In the genomic region with DNA sequence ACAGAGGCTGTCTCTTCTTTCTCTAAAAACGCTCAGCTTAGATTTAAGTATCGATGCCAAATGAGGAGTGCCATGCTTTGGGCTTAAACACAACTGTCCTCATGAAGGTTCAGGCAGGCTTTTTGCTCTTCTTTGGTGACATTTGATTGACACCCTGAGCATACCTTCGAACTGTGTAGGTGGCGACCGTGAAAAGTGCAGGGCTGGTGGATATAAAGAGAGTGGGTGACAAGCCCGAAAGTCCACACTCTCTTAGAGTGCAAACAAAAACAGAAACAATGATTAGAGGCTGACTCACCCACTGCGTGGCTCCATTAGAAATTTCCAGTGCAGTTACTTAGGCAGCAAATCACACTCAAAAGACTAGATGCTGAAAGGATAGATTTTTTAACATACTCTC, we compare ENCODE assay signal across 16 cellular contexts.
DNase-seq lines count a peak whose midpoint lies in the region; ATAC-seq, FAIRE-seq and TF ChIP-seq lines count a peak whose summit lies in the region.
"Had no signal": no experiment of that assay in that cellular context is flagged by ENCODE, and none has a peak within 500 bp of the region (broad histone marks: within the 10 kb centered on the region; RNA-seq: fewer than 3 reads in every experiment).

No MANE protein-coding gene starts in this region.

- H3K9me3 ChIP-seq in mammary epithelial cell (replicated peaks; ENCODE audit: insufficient read depth, low read length) (peaks cover 5% of the 10 kb centered on the region), HepG2 (ENCODE audit: low read length) (no peaks in the 10 kb centered on the region), uterus (no peaks in the 10 kb centered on the region)
- H3K9me3 ChIP-seq: adrenal gland had no signal

- H4K20me1 ChIP-seq in mammary epithelial cell (ENCODE audit: insufficient read depth, low read length) (no peaks in the 10 kb centered on the region), HepG2 (ENCODE audit: insufficient read depth, low read length) (no peaks in the 10 kb centered on the region)

- dilution Hi-C loops in mammary epithelial cell (cut with HindIII; ENCODE audit: low sequenced_read_pairs): no loop called here

- H3K4me1 ChIP-seq in mammary epithelial cell (ENCODE audit: insufficient read depth, low read length) (peaks cover 26% of the 10 kb centered on the region), HepG2 (ENCODE audit: insufficient read depth, low read length) (no peaks in the 10 kb centered on the region), uterus (no peaks in the 10 kb centered on the region)
- H3K4me1 ChIP-seq: adrenal gland, esophagus muscularis mucosa, left ventricle myocardium inferior, parathyroid adenoma had no signal

- 45% methylated on average over 7 of the region's 7 CpGs for WGBS in mammary epithelial cell (ENCODE audit: low coverage, missing lambda C conversion rate)
- WGBS in HepG2 (ENCODE audit: low lambda C conversion rate): 2% methylated on average over 7 of the region's 7 CpGs

- H3K36me3 ChIP-seq in mammary epithelial cell (ENCODE audit: insufficient read depth, low read length) (no peaks in the 10 kb centered on the region), HepG2 (replicated peaks in 1 of 2; ENCODE audit: control insufficient read depth in 1 of 2, insufficient read depth in 2 of 2, low read length in 2 of 2) (no peaks in the 10 kb centered on the region), uterus (no peaks in the 10 kb centered on the region)
- H3K36me3 ChIP-seq: adrenal gland, esophagus muscularis mucosa, left ventricle myocardium inferior had no signal

- H3K4me3 ChIP-seq in mammary epithelial cell (replicated peaks in 1 of 3; ENCODE audit: insufficient read depth in 1 of 3, low read depth in 2 of 3, low read length in 3 of 3): no peak overlapping the region
- H3K4me3 ChIP-seq in HepG2 (replicated peaks in 1 of 3; ENCODE audit: insufficient read depth in 1 of 3, low read depth in 2 of 3, low read length in 3 of 3): no peak overlapping the region
- H3K4me3 ChIP-seq in uterus: no peak overlapping the region
- H3K4me3 ChIP-seq: adrenal gland, esophagus muscularis mucosa, left ventricle myocardium inferior had no signal

- ATAC-seq in HepG2 (peak; percentile 54; the same call in 1 of the 3 replicates), HG02571 (IDR thresholded peaks at IDR 0.05; ENCODE audit: unreplicated experiment) (no peak), HG02884 (IDR thresholded peaks at IDR 0.05; ENCODE audit: unreplicated experiment) (no peak)

- no peaks in the 10 kb centered on the region for H3K27me3 ChIP-seq in mammary epithelial cell (ENCODE audit: insufficient read depth, low read length)
- peaks cover 1 to 21% of the 10 kb centered on the region in 2 experiments; a peak in 3 of 5 replicates for H3K27me3 ChIP-seq in HepG2 (ENCODE audit: control insufficient read depth in 1 of 2, insufficient read depth in 2 of 2, low read length in 2 of 2)
- no peaks in the 10 kb centered on the region for H3K27me3 ChIP-seq in uterus
- H3K27me3 ChIP-seq: adrenal gland had no signal

- no peak for TF ChIP-seq RAD21 in HepG2 (CRISPR knock-in tag; IDR thresholded peaks at IDR 0.05)

- BruUV-seq in mammary epithelial cell (replicated peaks; lab: Mats Ljungman, UMichigan): no TSS peak
- no TSS peak for BruUV-seq in HepG2 (replicated peaks; lab: Mats Ljungman, UMichigan)

- intact Hi-C loops in mammary epithelial cell (cut with micrococcal nuclease): loop anchor here (2.0 kb wide), 3 partner anchors 27 to 57 kb away; no protein-coding TSS in a partner anchor
- intact Hi-C loops in HepG2 (cut with micrococcal nuclease; ENCODE audit: unreplicated experiment): no loop called here
- intact Hi-C loops in uterus (cut with DNase I; ENCODE audit: low total_unique reads): no loop called here

- H3K4me2 ChIP-seq in mammary epithelial cell (ENCODE audit: insufficient read depth, low read depth, low read length) (peak overlapping the region; percentile 38), HepG2 (ENCODE audit: low read depth, low read length) (no peak overlapping the region)

- CTCF ChIA-PET in mammary epithelial cell (lab: Charles Lee; ENCODE audit: low non-redundant PET): interaction anchor here (0.5 kb wide), 1 partner anchor 397 kb away, joined by 4 read pairs; no protein-coding TSS in a partner anchor
- CTCF ChIA-PET in HepG2 (lab: Yijun Ruan, JAX; ENCODE audit: low intra/inter-chr PET ratio, low total read pairs): no interaction called here

- H3K27ac ChIP-seq in mammary epithelial cell (ENCODE audit: insufficient read depth, low read depth, low read length) (peak overlapping the region; percentile 87), HepG2 (ENCODE audit: extremely low read length, insufficient read depth, low read length) (no peak overlapping the region), uterus (no peak overlapping the region)
- H3K27ac ChIP-seq: adrenal gland, esophagus muscularis mucosa, left ventricle myocardium inferior, parathyroid adenoma had no signal

- FAIRE-seq in HepG2 (lab: Jason Lieb, UNC): no peak

- H3K9ac ChIP-seq in mammary epithelial cell (ENCODE audit: insufficient read depth, low read length): peak overlapping the region; percentile 74
- H3K9ac ChIP-seq in HepG2 (ENCODE audit: insufficient read depth, low read depth, low read length): no peak overlapping the region
- H3K9ac ChIP-seq: parathyroid adenoma had no signal

- POLR2A ChIA-PET in HepG2 (lab: Yijun Ruan, JAX): no interaction called here

- TF ChIP-seq POLR2A in HepG2 (IDR thresholded peaks at IDR 0.05; ENCODE audit: insufficient read depth in 1 of 2, low read depth in 2 of 2, low read length in 2 of 2): no peak
- TF ChIP-seq POLR2A in uterus (IDR thresholded peaks at IDR 0.05): no peak

- in situ Hi-C loops in mammary epithelial cell (cut with MboI; ENCODE audit: low sequenced_read_pairs in 2 of 2) (no loop called here), HepG2 (cut with HindIII; ENCODE audit: extremely low pct_ligation_motif_present, low pct_unique_long_range_greater_than_20kb) (no loop called here)

- TF ChIP-seq EP300 in HepG2 (IDR thresholded peaks at IDR 0.05; ENCODE audit: low read depth in 2 of 2, low read length in 2 of 2) (no peak), HepG2 (CRISPR knock-in tag; IDR thresholded peaks at IDR 0.05; ENCODE audit: borderline replicate concordance) (no peak)

- peak overlapping the region; percentile 36 for H2AFZ ChIP-seq in mammary epithelial cell (ENCODE audit: low read depth, low read length)
- no peak overlapping the region for H2AFZ ChIP-seq in HepG2 (ENCODE audit: low read length)
- H2AFZ ChIP-seq: parathyroid adenoma had no signal

- no peaks in the 10 kb centered on the region for H3K79me2 ChIP-seq in mammary epithelial cell (ENCODE audit: insufficient read depth, low read length)
- H3K79me2 ChIP-seq in HepG2 (ENCODE audit: insufficient read depth, low read length): no peaks in the 10 kb centered on the region
- H3K79me2 ChIP-seq: parathyroid adenoma had no signal

- TF ChIP-seq CTCF in mammary epithelial cell (conservative IDR thresholded peaks at IDR 0.05 in 1 of 2, IDR thresholded peaks at IDR 0.05 in 1 of 2; ENCODE audit: extremely low read depth in 1 of 2, insufficient read depth in 1 of 2, low read depth in 1 of 2, low read length in 2 of 2) (no peak), HepG2 (CRISPR knock-in tag; IDR thresholded peaks at IDR 0.05) (no peak), uterus (IDR thresholded peaks at IDR 0.05) (no peak)

- DNase-seq in ELR (ENCODE audit: low read depth) (peak; percentile 35), HPDE6-E6E7 (ENCODE audit: extremely low spot score) (peak; percentile 68), mammary epithelial cell (peak; percentile 94), HepG2 (ENCODE audit: low spot score) (no peak), GM03348 (ENCODE audit: low spot score) (no peak), uterus (no peak)
- DNase-seq: activated CD4-positive, alpha-beta T cell treated with anti-CD3 and anti-CD28 coated beads for 1 hour; activated T-cell treated with anti-CD3 and anti-CD28 coated beads, Interleukin-2, amount 50 U/mL, for 1 hour; left ventricle myocardium inferior; NCI-H2029; NCI-H526 treated with DMSO at 0.1 percent for 48 hours had no signal

TF ChIP-seq in HepG2, 621 proteins besides CTCF, POLR2A, EP300 and RAD21 (continues in another document):
- TF ChIP-seq TMF1 (CRISPR knock-in tag; IDR thresholded peaks at IDR 0.05; ENCODE audit: low read depth) (no peak), ZNF816 (CRISPR knock-in tag; IDR thresholded peaks at IDR 0.05; ENCODE audit: borderline replicate concordance) (no peak), ZNF20 (CRISPR knock-in tag; IDR thresholded peaks at IDR 0.05) (no peak), PAWR (CRISPR knock-in tag; IDR thresholded peaks at IDR 0.05; ENCODE audit: borderline replicate concordance) (no peak), MAF1 (CRISPR knock-in tag; IDR thresholded peaks at IDR 0.05; ENCODE audit: borderline replicate concordance) (no peak), ZFP36L1 (CRISPR knock-in tag; IDR thresholded peaks at IDR 0.05) (no peak), RELA (CRISPR knock-in tag; IDR thresholded peaks at IDR 0.05) (no peak), SIN3A (IDR thresholded peaks at IDR 0.05; ENCODE audit: borderline replicate concordance, low read depth, low read length) (no peak)
- TF ChIP-seq, protein P1, sequence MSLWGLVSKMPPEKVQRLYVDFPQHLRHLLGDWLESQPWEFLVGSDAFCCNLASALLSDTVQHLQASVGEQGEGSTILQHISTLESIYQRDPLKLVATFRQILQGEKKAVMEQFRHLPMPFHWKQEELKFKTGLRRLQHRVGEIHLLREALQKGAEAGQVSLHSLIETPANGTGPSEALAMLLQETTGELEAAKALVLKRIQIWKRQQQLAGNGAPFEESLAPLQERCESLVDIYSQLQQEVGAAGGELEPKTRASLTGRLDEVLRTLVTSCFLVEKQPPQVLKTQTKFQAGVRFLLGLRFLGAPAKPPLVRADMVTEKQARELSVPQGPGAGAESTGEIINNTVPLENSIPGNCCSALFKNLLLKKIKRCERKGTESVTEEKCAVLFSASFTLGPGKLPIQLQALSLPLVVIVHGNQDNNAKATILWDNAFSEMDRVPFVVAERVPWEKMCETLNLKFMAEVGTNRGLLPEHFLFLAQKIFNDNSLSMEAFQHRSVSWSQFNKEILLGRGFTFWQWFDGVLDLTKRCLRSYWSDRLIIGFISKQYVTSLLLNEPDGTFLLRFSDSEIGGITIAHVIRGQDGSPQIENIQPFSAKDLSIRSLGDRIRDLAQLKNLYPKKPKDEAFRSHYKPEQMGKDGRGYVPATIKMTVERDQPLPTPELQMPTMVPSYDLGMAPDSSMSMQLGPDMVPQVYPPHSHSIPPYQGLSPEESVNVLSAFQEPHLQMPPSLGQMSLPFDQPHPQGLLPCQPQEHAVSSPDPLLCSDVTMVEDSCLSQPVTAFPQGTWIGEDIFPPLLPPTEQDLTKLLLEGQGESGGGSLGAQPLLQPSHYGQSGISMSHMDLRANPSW (CRISPR knock-in tag; IDR thresholded peaks at IDR 0.05; ENCODE audit: borderline replicate concordance): no peak

Comparison
In these comparisons a context has a peak if more than half of its experiments do, and no peak if none do; other contexts are left out.
1. DNase-seq: peak in ELR (single experiment), HPDE6-E6E7 (single experiment) and mammary epithelial cell (single experiment); none in HepG2 (single experiment), GM03348 (single experiment) and uterus (0 of 2).